Comparison of ENCODE assay signal across 18 cellular contexts in the genomic region with DNA sequence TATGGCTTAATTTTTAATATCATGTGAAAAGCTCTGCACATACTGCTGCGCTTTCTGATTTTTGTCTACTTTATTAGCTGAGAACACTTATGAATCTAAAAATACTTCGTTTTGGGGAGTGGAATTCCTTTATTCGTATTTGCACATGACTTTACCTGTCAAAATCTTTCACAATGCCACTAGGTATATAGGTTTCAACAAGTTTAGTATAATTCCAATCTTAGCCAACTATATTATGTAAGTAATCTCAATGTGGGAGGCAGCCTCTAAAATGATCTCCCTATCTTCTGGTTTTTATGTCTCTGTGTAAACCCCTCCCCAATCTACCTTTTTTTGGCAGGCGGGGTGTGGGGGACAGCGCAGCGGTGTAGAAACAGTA.
"Had no signal": no experiment of that assay in that cellular context is flagged by ENCODE, and none has a peak within 500 bp of the region (broad histone marks: within the 10 kb centered on the region; RNA-seq: fewer than 3 reads in every experiment).

No MANE protein-coding gene starts in this region.

- H3K27ac ChIP-seq: ovary, right lobe of liver had no signal

- H3K4me3 ChIP-seq: mucosa of descending colon, ovary, right lobe of liver had no signal

- H3K27me3 ChIP-seq: ovary, right lobe of liver had no signal

- H3K27me3 Mint-ChIP-seq: activated CD4-positive, alpha-beta T cell treated with anti-CD3 and anti-CD28 coated beads, Interleukin-2, amount 10 ng/mL, durations not matched to agents 7 days and 5 days; naive B cell had no signal

- H3K36me3 Mint-ChIP-seq: naive B cell had no signal

- DNase-seq: activated CD4-positive, alpha-beta T cell treated with anti-CD3 and anti-CD28 coated beads, Interleukin-2, amount 10 ng/mL, durations not matched to agents 7 days and 5 days; activated CD8-positive, alpha-beta memory T cell treated with anti-CD3 and anti-CD28 coated beads for 24 hours; activated CD8-positive, alpha-beta memory T cell treated with anti-CD3 and anti-CD28 coated beads, Interleukin-2, amount 50 U/mL, for 48 hours; activated effector memory CD4-positive, alpha-beta T cell treated with anti-CD3 and anti-CD28 coated beads, Interleukin-2, amount 50 U/mL, for 16 hours; activated naive CD4-positive, alpha-beta T cell treated with anti-CD3 and anti-CD28 coated beads, Interleukin-2, amount 50 U/mL, for 16 hours; activated T-cell treated with anti-CD3 and anti-CD28 coated beads, Interleukin-2, amount 50 U/mL, for 72 hours; aorta; dermis blood vessel endothelial cell; effector memory CD4-positive, alpha-beta T cell; head of caudate nucleus; mesenchymal stem cell; mucosa of descending colon; naive B cell; ovary; right lobe of liver; stimulated activated naive B cell treated with anti-CD40 and anti-IgM and Interleukin-4, amounts not matched to agents 10 μg/mL and 1 μg/mL and 100 μg/mL, for 72 hours; T-helper 1 cell; T-helper 9 cell had no signal

- H3K9me3 Mint-ChIP-seq: activated CD4-positive, alpha-beta T cell treated with anti-CD3 and anti-CD28 coated beads, Interleukin-2, amount 10 ng/mL, durations not matched to agents 7 days and 5 days had no signal

- H3K9me3 ChIP-seq: mucosa of descending colon, ovary, right lobe of liver had no signal

- H3K4me1 Mint-ChIP-seq: naive B cell had no signal

- H3K4me3 Mint-ChIP-seq: activated CD4-positive, alpha-beta T cell treated with anti-CD3 and anti-CD28 coated beads, Interleukin-2, amount 10 ng/mL, durations not matched to agents 7 days and 5 days; activated T-cell treated with anti-CD3 and anti-CD28 coated beads, Interleukin-2, amount 50 U/mL, for 72 hours; naive B cell; stimulated activated naive B cell treated with anti-CD40 and anti-IgM and Interleukin-4, amounts not matched to agents 10 μg/mL and 1 μg/mL and 100 μg/mL, for 72 hours had no signal

- ATAC-seq: activated T-cell treated with anti-CD3 and anti-CD28 coated beads, Interleukin-2, amount 50 U/mL, for 72 hours; mucosa of descending colon; right lobe of liver; stimulated activated naive B cell treated with anti-CD40 and anti-IgM and Interleukin-4, amounts not matched to agents 10 μg/mL and 1 μg/mL and 100 μg/mL, for 72 hours had no signal

- H3K27ac Mint-ChIP-seq: activated CD4-positive, alpha-beta T cell treated with anti-CD3 and anti-CD28 coated beads, Interleukin-2, amount 10 ng/mL, durations not matched to agents 7 days and 5 days; activated T-cell treated with anti-CD3 and anti-CD28 coated beads, Interleukin-2, amount 50 U/mL, for 72 hours; naive B cell; stimulated activated naive B cell treated with anti-CD40 and anti-IgM and Interleukin-4, amounts not matched to agents 10 μg/mL and 1 μg/mL and 100 μg/mL, for 72 hours had no signal

- H3K36me3 ChIP-seq: ovary, right lobe of liver had no signal
